In the genomic region with DNA sequence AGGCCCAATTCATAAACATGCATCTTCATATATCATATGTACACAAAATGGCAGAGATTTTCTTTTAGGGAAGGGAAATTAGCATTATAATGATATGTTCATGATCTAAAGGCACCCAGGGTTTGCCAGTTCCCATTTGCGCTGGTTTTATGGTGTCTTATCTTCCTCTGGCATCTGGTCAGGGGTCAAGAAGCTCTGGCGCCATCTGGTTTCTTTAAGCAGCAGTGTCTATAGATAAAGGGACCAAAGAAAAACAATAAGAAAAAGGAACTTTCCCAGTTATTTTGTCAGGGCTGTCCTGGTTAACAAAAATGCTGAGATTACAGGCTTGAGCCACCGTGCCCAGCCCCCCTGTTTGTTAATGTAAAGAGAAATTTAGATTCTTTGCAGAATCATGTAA, we compare ENCODE assay signal across 1 cellular context.
TF ChIP-seq lines count a peak whose summit lies in the region.

No MANE protein-coding gene starts in this region.

TF ChIP-seq in K562, 482 proteins besides CTCF, POLR2A, EP300 and RAD21 (continued from another document and continues in another):
- TF ChIP-seq, protein P1, sequence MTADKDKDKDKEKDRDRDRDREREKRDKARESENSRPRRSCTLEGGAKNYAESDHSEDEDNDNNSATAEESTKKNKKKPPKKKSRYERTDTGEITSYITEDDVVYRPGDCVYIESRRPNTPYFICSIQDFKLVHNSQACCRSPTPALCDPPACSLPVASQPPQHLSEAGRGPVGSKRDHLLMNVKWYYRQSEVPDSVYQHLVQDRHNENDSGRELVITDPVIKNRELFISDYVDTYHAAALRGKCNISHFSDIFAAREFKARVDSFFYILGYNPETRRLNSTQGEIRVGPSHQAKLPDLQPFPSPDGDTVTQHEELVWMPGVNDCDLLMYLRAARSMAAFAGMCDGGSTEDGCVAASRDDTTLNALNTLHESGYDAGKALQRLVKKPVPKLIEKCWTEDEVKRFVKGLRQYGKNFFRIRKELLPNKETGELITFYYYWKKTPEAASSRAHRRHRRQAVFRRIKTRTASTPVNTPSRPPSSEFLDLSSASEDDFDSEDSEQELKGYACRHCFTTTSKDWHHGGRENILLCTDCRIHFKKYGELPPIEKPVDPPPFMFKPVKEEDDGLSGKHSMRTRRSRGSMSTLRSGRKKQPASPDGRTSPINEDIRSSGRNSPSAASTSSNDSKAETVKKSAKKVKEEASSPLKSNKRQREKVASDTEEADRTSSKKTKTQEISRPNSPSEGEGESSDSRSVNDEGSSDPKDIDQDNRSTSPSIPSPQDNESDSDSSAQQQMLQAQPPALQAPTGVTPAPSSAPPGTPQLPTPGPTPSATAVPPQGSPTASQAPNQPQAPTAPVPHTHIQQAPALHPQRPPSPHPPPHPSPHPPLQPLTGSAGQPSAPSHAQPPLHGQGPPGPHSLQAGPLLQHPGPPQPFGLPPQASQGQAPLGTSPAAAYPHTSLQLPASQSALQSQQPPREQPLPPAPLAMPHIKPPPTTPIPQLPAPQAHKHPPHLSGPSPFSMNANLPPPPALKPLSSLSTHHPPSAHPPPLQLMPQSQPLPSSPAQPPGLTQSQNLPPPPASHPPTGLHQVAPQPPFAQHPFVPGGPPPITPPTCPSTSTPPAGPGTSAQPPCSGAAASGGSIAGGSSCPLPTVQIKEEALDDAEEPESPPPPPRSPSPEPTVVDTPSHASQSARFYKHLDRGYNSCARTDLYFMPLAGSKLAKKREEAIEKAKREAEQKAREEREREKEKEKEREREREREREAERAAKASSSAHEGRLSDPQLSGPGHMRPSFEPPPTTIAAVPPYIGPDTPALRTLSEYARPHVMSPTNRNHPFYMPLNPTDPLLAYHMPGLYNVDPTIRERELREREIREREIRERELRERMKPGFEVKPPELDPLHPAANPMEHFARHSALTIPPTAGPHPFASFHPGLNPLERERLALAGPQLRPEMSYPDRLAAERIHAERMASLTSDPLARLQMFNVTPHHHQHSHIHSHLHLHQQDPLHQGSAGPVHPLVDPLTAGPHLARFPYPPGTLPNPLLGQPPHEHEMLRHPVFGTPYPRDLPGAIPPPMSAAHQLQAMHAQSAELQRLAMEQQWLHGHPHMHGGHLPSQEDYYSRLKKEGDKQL (CRISPR knock-in tag; IDR thresholded peaks at IDR 0.05; ENCODE audit: borderline replicate concordance) = no peak
- TF ChIP-seq PHF20 (IDR thresholded peaks at IDR 0.05; ENCODE audit: partially characterized antibody) = no peak
- TF ChIP-seq XRCC4 (IDR thresholded peaks at IDR 0.05; ENCODE audit: extremely low read depth, insufficient read depth, insufficient read length) = no peak
- no peak for TF ChIP-seq ZBTB17 (CRISPR knock-in tag; IDR thresholded peaks at IDR 0.05)
- TF ChIP-seq, protein P2, sequence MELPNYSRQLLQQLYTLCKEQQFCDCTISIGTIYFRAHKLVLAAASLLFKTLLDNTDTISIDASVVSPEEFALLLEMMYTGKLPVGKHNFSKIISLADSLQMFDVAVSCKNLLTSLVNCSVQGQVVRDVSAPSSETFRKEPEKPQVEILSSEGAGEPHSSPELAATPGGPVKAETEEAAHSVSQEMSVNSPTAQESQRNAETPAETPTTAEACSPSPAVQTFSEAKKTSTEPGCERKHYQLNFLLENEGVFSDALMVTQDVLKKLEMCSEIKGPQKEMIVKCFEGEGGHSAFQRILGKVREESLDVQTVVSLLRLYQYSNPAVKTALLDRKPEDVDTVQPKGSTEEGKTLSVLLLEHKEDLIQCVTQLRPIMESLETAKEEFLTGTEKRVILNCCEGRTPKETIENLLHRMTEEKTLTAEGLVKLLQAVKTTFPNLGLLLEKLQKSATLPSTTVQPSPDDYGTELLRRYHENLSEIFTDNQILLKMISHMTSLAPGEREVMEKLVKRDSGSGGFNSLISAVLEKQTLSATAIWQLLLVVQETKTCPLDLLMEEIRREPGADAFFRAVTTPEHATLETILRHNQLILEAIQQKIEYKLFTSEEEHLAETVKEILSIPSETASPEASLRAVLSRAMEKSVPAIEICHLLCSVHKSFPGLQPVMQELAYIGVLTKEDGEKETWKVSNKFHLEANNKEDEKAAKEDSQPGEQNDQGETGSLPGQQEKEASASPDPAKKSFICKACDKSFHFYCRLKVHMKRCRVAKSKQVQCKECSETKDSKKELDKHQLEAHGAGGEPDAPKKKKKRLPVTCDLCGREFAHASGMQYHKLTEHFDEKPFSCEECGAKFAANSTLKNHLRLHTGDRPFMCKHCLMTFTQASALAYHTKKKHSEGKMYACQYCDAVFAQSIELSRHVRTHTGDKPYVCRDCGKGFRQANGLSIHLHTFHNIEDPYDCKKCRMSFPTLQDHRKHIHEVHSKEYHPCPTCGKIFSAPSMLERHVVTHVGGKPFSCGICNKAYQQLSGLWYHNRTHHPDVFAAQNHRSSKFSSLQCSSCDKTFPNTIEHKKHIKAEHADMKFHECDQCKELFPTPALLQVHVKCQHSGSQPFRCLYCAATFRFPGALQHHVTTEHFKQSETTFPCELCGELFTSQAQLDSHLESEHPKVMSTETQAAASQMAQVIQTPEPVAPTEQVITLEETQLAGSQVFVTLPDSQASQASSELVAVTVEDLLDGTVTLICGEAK (IDR thresholded peaks at IDR 0.05) = no peak
- TF ChIP-seq, protein P2 (CRISPR knock-in tag; IDR thresholded peaks at IDR 0.05) = no peak
- TF ChIP-seq, protein P3, sequence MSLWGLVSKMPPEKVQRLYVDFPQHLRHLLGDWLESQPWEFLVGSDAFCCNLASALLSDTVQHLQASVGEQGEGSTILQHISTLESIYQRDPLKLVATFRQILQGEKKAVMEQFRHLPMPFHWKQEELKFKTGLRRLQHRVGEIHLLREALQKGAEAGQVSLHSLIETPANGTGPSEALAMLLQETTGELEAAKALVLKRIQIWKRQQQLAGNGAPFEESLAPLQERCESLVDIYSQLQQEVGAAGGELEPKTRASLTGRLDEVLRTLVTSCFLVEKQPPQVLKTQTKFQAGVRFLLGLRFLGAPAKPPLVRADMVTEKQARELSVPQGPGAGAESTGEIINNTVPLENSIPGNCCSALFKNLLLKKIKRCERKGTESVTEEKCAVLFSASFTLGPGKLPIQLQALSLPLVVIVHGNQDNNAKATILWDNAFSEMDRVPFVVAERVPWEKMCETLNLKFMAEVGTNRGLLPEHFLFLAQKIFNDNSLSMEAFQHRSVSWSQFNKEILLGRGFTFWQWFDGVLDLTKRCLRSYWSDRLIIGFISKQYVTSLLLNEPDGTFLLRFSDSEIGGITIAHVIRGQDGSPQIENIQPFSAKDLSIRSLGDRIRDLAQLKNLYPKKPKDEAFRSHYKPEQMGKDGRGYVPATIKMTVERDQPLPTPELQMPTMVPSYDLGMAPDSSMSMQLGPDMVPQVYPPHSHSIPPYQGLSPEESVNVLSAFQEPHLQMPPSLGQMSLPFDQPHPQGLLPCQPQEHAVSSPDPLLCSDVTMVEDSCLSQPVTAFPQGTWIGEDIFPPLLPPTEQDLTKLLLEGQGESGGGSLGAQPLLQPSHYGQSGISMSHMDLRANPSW (CRISPR knock-in tag; IDR thresholded peaks at IDR 0.05) = no peak
- 0 out of 2 replicates have a peak, but pooled peaks have one; percentile 48 for TF ChIP-seq NCOA1 (IDR thresholded peaks at IDR 0.05; ENCODE audit: low read depth)
- no peak for TF ChIP-seq CEBPG (CRISPR knock-in tag; IDR thresholded peaks at IDR 0.05)
- TF ChIP-seq CEBPG (tag; conservative IDR thresholded peaks at IDR 0.05 in 1 of 2, IDR thresholded peaks at IDR 0.05 in 1 of 2) = no peak
- TF ChIP-seq SIN3A (IDR thresholded peaks at IDR 0.05; ENCODE audit: borderline replicate concordance in 2 of 2, control insufficient read depth in 1 of 2, low read depth in 2 of 2, low read length in 2 of 2) = no peak
- no peak for TF ChIP-seq PYGO2 (tag; IDR thresholded peaks at IDR 0.05)
- TF ChIP-seq POLR2B (IDR thresholded peaks at IDR 0.05; ENCODE audit: low read depth, partially characterized antibody) = no peak
- no peak; the same call in 1 of the 2 replicates for TF ChIP-seq RB1 (IDR thresholded peaks at IDR 0.05; ENCODE audit: low read depth)
- TF ChIP-seq BRD4 (IDR thresholded peaks at IDR 0.05) = no peak
- peak; percentile 96 for TF ChIP-seq POLR2AphosphoS5 (IDR thresholded peaks at IDR 0.05; ENCODE audit: control insufficient read depth, insufficient read depth, low read depth, low read length)
- TF ChIP-seq, protein P4, sequence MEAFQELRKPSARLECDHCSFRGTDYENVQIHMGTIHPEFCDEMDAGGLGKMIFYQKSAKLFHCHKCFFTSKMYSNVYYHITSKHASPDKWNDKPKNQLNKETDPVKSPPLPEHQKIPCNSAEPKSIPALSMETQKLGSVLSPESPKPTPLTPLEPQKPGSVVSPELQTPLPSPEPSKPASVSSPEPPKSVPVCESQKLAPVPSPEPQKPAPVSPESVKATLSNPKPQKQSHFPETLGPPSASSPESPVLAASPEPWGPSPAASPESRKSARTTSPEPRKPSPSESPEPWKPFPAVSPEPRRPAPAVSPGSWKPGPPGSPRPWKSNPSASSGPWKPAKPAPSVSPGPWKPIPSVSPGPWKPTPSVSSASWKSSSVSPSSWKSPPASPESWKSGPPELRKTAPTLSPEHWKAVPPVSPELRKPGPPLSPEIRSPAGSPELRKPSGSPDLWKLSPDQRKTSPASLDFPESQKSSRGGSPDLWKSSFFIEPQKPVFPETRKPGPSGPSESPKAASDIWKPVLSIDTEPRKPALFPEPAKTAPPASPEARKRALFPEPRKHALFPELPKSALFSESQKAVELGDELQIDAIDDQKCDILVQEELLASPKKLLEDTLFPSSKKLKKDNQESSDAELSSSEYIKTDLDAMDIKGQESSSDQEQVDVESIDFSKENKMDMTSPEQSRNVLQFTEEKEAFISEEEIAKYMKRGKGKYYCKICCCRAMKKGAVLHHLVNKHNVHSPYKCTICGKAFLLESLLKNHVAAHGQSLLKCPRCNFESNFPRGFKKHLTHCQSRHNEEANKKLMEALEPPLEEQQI (IDR thresholded peaks at IDR 0.05) = peak; percentile 72
- TF ChIP-seq ZNF24 (IDR thresholded peaks at IDR 0.05) = peak; percentile 53; the same call in 1 of the 2 replicates
- no peak for TF ChIP-seq ZNF583 (CRISPR knock-in tag; IDR thresholded peaks at IDR 0.05)
- 0 out of 2 replicates have a peak, but pooled peaks have one; percentile 56 for TF ChIP-seq MYNN (IDR thresholded peaks at IDR 0.05)
- no peak for TF ChIP-seq MYNN (CRISPR knock-in tag; IDR thresholded peaks at IDR 0.05)
- TF ChIP-seq TAF9B (IDR thresholded peaks at IDR 0.05; ENCODE audit: partially characterized antibody) = no peak
- peak; percentile 54; the same call in 1 of the 2 replicates for TF ChIP-seq ILF3 (IDR thresholded peaks at IDR 0.05; ENCODE audit: borderline replicate concordance)
- TF ChIP-seq ZNF197 (CRISPR knock-in tag; IDR thresholded peaks at IDR 0.05; ENCODE audit: low read depth) = no peak
- no peak for TF ChIP-seq JUN (IDR thresholded peaks at IDR 0.05; ENCODE audit: borderline replicate concordance, low read depth, low read length)
- TF ChIP-seq JUN (CRISPR knock-in tag; IDR thresholded peaks at IDR 0.05; ENCODE audit: borderline replicate concordance) = no peak
- TF ChIP-seq PCBP1 (IDR thresholded peaks at IDR 0.05; ENCODE audit: low read depth, low read length, poor library complexity, severe bottlenecking) = no peak
- TF ChIP-seq ZNF431 (CRISPR knock-in tag; IDR thresholded peaks at IDR 0.05) = no peak
- TF ChIP-seq DPF2 (IDR thresholded peaks at IDR 0.05) = peak; percentile 84
- no peak for TF ChIP-seq BMI1 (IDR thresholded peaks at IDR 0.05; ENCODE audit: low read length)
- no peak for TF ChIP-seq KAT8 (IDR thresholded peaks at IDR 0.05; ENCODE audit: low read depth)
- TF ChIP-seq ZNF282 (CRISPR knock-in tag; IDR thresholded peaks at IDR 0.05) = no peak
- peak; percentile 84 for TF ChIP-seq SMARCC2 (IDR thresholded peaks at IDR 0.05; ENCODE audit: low read depth)
- TF ChIP-seq MYBL2 (IDR thresholded peaks at IDR 0.05; ENCODE audit: low read depth) = no peak
- TF ChIP-seq MYBL2 (CRISPR knock-in tag; IDR thresholded peaks at IDR 0.05; ENCODE audit: borderline replicate concordance) = no peak
- no peak for TF ChIP-seq TFAP4 (CRISPR knock-in tag; IDR thresholded peaks at IDR 0.05; ENCODE audit: borderline replicate concordance)
- TF ChIP-seq ZNF449 (CRISPR knock-in tag; IDR thresholded peaks at IDR 0.05) = peak; percentile 39; the same call in 1 of the 2 replicates
